ENCODE assay signal across 23 cellular contexts in the genomic region with DNA sequence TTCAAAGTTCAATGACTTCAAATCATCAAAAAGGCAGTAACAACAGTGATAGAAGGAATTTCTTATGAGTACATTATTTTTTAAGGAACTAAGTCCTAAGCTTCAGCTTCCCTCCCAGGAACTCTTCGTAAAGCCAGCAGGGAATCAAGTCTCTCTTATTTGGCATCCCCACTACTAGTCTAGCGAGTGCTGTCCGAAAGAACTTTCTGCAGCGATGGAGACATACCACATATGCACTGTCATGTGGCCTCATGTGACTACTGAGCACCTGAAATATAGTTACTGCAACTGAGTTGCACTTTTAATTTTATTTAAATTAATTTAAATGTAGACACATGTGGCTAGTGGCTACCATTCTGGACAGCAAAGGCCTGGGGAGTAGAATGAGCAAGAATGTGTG. TPM values are rescaled to one million over a fixed set of nuclear protein-coding genes. Genes with fewer than 3 reads are reported as not detected.
DNase-seq lines count a peak whose midpoint lies in the region; ATAC-seq, FAIRE-seq and TF ChIP-seq lines count a peak whose summit lies in the region.
"Had no signal": no experiment of that assay in that cellular context is flagged by ENCODE, and none has a peak within 500 bp of the region (broad histone marks: within the 10 kb centered on the region; RNA-seq: fewer than 3 reads in every experiment).

No MANE protein-coding gene starts in this region.

- H3K27me3 ChIP-seq in gastrocnemius medialis = no peaks in the 10 kb centered on the region
- H3K27me3 ChIP-seq in spleen (replicated peaks in 1 of 7) = no peaks in the 10 kb centered on the region

- TF ChIP-seq CTCF in brain (conservative IDR thresholded peaks at IDR 0.05) = no peak
- no peak for TF ChIP-seq CTCF in gastrocnemius medialis (IDR thresholded peaks at IDR 0.05 in 4 of 5, conservative IDR thresholded peaks at IDR 0.05 in 1 of 5)
- TF ChIP-seq CTCF in spleen (IDR thresholded peaks at IDR 0.05 in 8 of 11, conservative IDR thresholded peaks at IDR 0.05 in 3 of 11) = no peak

- H3K9me3 Mint-ChIP-seq in stimulated activated naive CD8-positive, alpha-beta T cell treated with anti-CD3 and anti-CD28 coated beads, Interleukin-15, Interleukin-2, amounts not matched to agents 100 ng/mL and 50 ng/mL, for 24 hours = no peaks in the 10 kb centered on the region
- no peaks in the 10 kb centered on the region for H3K9me3 Mint-ChIP-seq in stimulated activated naive CD8-positive, alpha-beta T cell treated with anti-CD3 and anti-CD28 coated beads, Interleukin-15, amount 100 ng/mL, for 72 hours
- H3K9me3 Mint-ChIP-seq in brain = no peaks in the 10 kb centered on the region
- H3K9me3 Mint-ChIP-seq: CD4-positive, alpha-beta T cell; HFFc6 had no signal

- ATAC-seq in stimulated activated naive CD8-positive, alpha-beta T cell treated with anti-CD3 and anti-CD28 coated beads, Interleukin-15, amount 100 ng/mL, for 72 hours = no peak
- ATAC-seq in gastrocnemius medialis = peak; percentile 77 to 79
- ATAC-seq: HCT116 had no signal

- intact Hi-C loops in gastrocnemius medialis (cut with DNase I; ENCODE audit: low total_unique reads) = no loop called here
- intact Hi-C loops in spleen (cut with DNase I; ENCODE audit: low total_unique reads) = no loop called here

- no peak for DNase-seq in stimulated activated naive CD8-positive, alpha-beta T cell treated with anti-CD3 and anti-CD28 coated beads, Interleukin-15, amount 100 ng/mL, for 72 hours
- DNase-seq in gastrocnemius medialis = peak in 1 of 2 donors; percentile 31
- DNase-seq in spleen = no peak
- DNase-seq in NCI-H345 (lab: John Stamatoyannopoulos, UW) = no peak
- DNase-seq in frontal cortex (ENCODE audit: low spot score in 2 of 2) = no peak
- DNase-seq: ACHN; CD4-positive, alpha-beta T cell; DMS153; DMS79; GDM1; GOT3; H7; HFFc6 had no signal

- H3K27me3 Mint-ChIP-seq in stimulated activated naive CD8-positive, alpha-beta T cell treated with anti-CD3 and anti-CD28 coated beads, Interleukin-15, Interleukin-2, amounts not matched to agents 100 ng/mL and 50 ng/mL, for 24 hours = no peaks in the 10 kb centered on the region
- H3K27me3 Mint-ChIP-seq in stimulated activated naive CD8-positive, alpha-beta T cell treated with anti-CD3 and anti-CD28 coated beads, Interleukin-15, amount 100 ng/mL, for 72 hours = no peaks in the 10 kb centered on the region
- no peaks in the 10 kb centered on the region for H3K27me3 Mint-ChIP-seq in brain
- H3K27me3 Mint-ChIP-seq: CD4-positive, alpha-beta T cell had no signal

- peaks cover 7% of the 10 kb centered on the region for H3K4me1 Mint-ChIP-seq in stimulated activated naive CD8-positive, alpha-beta T cell treated with anti-CD3 and anti-CD28 coated beads, Interleukin-15, Interleukin-2, amounts not matched to agents 100 ng/mL and 50 ng/mL, for 24 hours (ENCODE audit: low read depth)
- H3K4me1 Mint-ChIP-seq in stimulated activated naive CD8-positive, alpha-beta T cell treated with anti-CD3 and anti-CD28 coated beads, Interleukin-15, amount 100 ng/mL, for 72 hours = peaks cover 9% of the 10 kb centered on the region
- peaks cover 58% of the 10 kb centered on the region for H3K4me1 Mint-ChIP-seq in brain

- H3K4me1 ChIP-seq in gastrocnemius medialis (peaks cover 8 to 24% of the 10 kb centered on the region in 2 donors), spleen (peaks cover 0 to 29% (median 6%) of the 10 kb centered on the region in 6 donors)

- FAIRE-seq in frontal cortex (lab: Jason Lieb, UNC) = no peak
- FAIRE-seq: A204.1, GM12892, GM18507 had no signal

- in situ Hi-C loops in gastrocnemius medialis (cut with MboI; ENCODE audit: low sequenced_read_pairs in 4 of 4) = no loop called here

- 95 to 100% (median 98%) methylated on average over 4 of the region's 4 CpGs for WGBS in spleen, 5 donors

- TF ChIP-seq POLR2A in gastrocnemius medialis (IDR thresholded peaks at IDR 0.05) = no peak
- no peak for TF ChIP-seq POLR2A in spleen (IDR thresholded peaks at IDR 0.05)

- H3K36me3 ChIP-seq in gastrocnemius medialis = peaks cover 0 to 45% of the 10 kb centered on the region in 2 donors
- H3K36me3 ChIP-seq in spleen = peaks cover 0 to 97% (median 31%) of the 10 kb centered on the region in 6 donors

- H3K9me3 ChIP-seq in gastrocnemius medialis (no peaks in the 10 kb centered on the region), spleen (no peaks in the 10 kb centered on the region)

- H3K27ac ChIP-seq in gastrocnemius medialis (peak overlapping the region; percentile 24 to 67 (median 53)), spleen (no peak overlapping the region)
- H3K27ac ChIP-seq: C4-2B, HL-60 had no signal

- H3K4me3 ChIP-seq in gastrocnemius medialis (no peak overlapping the region), spleen (no peak overlapping the region)

- peak overlapping the region; percentile 28 for H3K27ac Mint-ChIP-seq in stimulated activated naive CD8-positive, alpha-beta T cell treated with anti-CD3 and anti-CD28 coated beads, Interleukin-15, Interleukin-2, amounts not matched to agents 100 ng/mL and 50 ng/mL, for 24 hours
- H3K27ac Mint-ChIP-seq in stimulated activated naive CD8-positive, alpha-beta T cell treated with anti-CD3 and anti-CD28 coated beads, Interleukin-15, amount 100 ng/mL, for 72 hours = no peak overlapping the region
- H3K27ac Mint-ChIP-seq in brain = peak overlapping the region in 4 of 5 experiments; percentile 23 to 82 (median 76)
- H3K27ac Mint-ChIP-seq: CD4-positive, alpha-beta T cell; HFFc6 had no signal

- H3K36me3 Mint-ChIP-seq in stimulated activated naive CD8-positive, alpha-beta T cell treated with anti-CD3 and anti-CD28 coated beads, Interleukin-15, Interleukin-2, amounts not matched to agents 100 ng/mL and 50 ng/mL, for 24 hours (ENCODE audit: low read depth) = peaks cover 60% of the 10 kb centered on the region
- peaks cover 89% of the 10 kb centered on the region for H3K36me3 Mint-ChIP-seq in brain

- no peak overlapping the region for H3K4me3 Mint-ChIP-seq in stimulated activated naive CD8-positive, alpha-beta T cell treated with anti-CD3 and anti-CD28 coated beads, Interleukin-15, Interleukin-2, amounts not matched to agents 100 ng/mL and 50 ng/mL, for 24 hours
- H3K4me3 Mint-ChIP-seq in stimulated activated naive CD8-positive, alpha-beta T cell treated with anti-CD3 and anti-CD28 coated beads, Interleukin-15, amount 100 ng/mL, for 72 hours = no peak overlapping the region
- H3K4me3 Mint-ChIP-seq in brain = no peak overlapping the region
- H3K4me3 Mint-ChIP-seq: CD4-positive, alpha-beta T cell; HFFc6 had no signal

RNA-seq across cellular contexts. Expression of a gene that starts 23.9 kb away (rescaled TPM):
- polyA plus RNA-seq in brain (ENCODE audit: insufficient read depth, low read depth, low replicate concordance) = 206 TPM
- 100 to 1,000 TPM; 229 to 361 (median 341) TPM for total RNA-seq in gastrocnemius medialis
- 100 to 1,000 TPM in 6 of 7 donors, 10 to 100 TPM in 1; 98.5 to 276 (median 124) TPM for total RNA-seq in spleen
- 100 to 1,000 TPM; 117 to 160 (median 158) TPM for polyA plus RNA-seq in spleen
- total RNA-seq in frontal cortex = 229 TPM

RNA-seq across cellular contexts. Expression of a gene that starts 52.1 kb away (rescaled TPM):
- polyA plus RNA-seq in brain (ENCODE audit: insufficient read depth, low read depth, low replicate concordance) = 2.4 TPM
- total RNA-seq in gastrocnemius medialis = 1 to 10 TPM in 2 of 4 donors, under 1 TPM in 1, not detected in 1; 0.76 to 5.2 (median 3.1) TPM
- total RNA-seq in spleen = 100 to 1,000 TPM in 1 of 7 donors, 10 to 100 TPM in 6; 62.0 to 130 (median 82.6) TPM
- polyA plus RNA-seq in spleen = 100 to 1,000 TPM in 2 of 3 donors, 10 to 100 TPM in 1; 31.1 to 150 (median 115) TPM
- total RNA-seq in frontal cortex = 0.41 TPM
- total RNA-seq: HT1080 had no signal
- polyA plus RNA-seq: BJ had no signal

Comparison
In these comparisons a context has a peak if more than half of its experiments do, and no peak if none do; other contexts are left out.
1. H3K27ac Mint-ChIP-seq: peak in stimulated activated naive CD8-positive, alpha-beta T cell treated with anti-CD3 and anti-CD28 coated beads, Interleukin-15, Interleukin-2, amounts not matched to agents 100 ng/mL and 50 ng/mL, for 24 hours (single experiment) and brain (4 of 5); none in stimulated activated naive CD8-positive, alpha-beta T cell treated with anti-CD3 and anti-CD28 coated beads, Interleukin-15, amount 100 ng/mL, for 72 hours (0 of 2).
2. H3K27ac ChIP-seq: peak in gastrocnemius medialis (4 of 4); none in spleen (0 of 8).
3. RNA of a gene that starts 52.1 kb away (total RNA-seq): 62.0 to 130 TPM in spleen; 0.76 to 5.2 TPM in gastrocnemius medialis and 0.41 TPM in frontal cortex (single experiment); every median in the first group is over 10 times any median in the second.